8 cellular contexts compared by ENCODE assay signal in the genomic region with DNA sequence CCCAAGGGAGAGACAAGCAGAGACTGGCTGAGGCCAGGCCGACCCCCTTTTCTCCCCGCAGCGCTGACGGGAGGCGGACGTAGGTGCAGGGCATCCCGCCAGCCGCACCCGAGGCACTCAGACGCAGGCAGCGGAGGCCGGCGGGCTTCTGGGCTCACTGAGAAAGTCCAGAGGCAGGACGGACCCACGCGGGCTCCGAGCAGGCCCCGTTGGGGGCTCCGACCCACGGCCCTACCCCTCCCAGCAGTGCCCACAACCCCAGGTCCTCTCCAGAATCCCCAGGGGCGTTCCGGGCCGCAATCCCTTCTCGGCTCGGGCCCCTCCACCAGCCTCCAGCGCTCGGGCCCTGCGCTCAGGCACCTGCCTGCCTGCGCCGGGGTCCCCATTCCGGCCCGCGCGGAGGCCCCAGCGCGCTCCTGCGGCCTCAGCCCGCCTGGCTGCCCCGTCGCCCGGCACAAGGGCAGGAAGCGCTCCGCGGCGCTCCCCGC. TPM values are rescaled to one million over a fixed set of nuclear protein-coding genes. Genes with fewer than 3 reads are reported as not detected.
DNase-seq lines count a peak whose midpoint lies in the region; ATAC-seq and TF ChIP-seq lines count a peak whose summit lies in the region.

No MANE protein-coding gene starts in this region.

- no peaks in the 10 kb centered on the region for H3K9me3 Mint-ChIP-seq in natural killer cell

- H3K27ac Mint-ChIP-seq in natural killer cell, result peak overlapping the region; percentile 89 to 95

- POLR2A ChIA-PET in AG04449 (lab: Yijun Ruan, JAX), result no interaction called here

- H3K4me1 Mint-ChIP-seq in natural killer cell, result peaks cover 48% of the 10 kb centered on the region in 2 donors

- TF ChIP-seq CTCF in AG04449 (IDR thresholded peaks at IDR 0.05; ENCODE audit: insufficient read depth, low read length, missing control alignments) (no peak), natural killer cell (IDR thresholded peaks at IDR 0.05) (no peak)

- CTCF ChIA-PET in AG04449 (lab: Yijun Ruan, JAX), result interaction anchor here (0.6 kb wide), 1 partner anchor 9 kb away, joined by 3 read pairs; no protein-coding TSS in a partner anchor

- DNase-seq in AG04449 (ENCODE audit: low read depth, low spot score), result no peak
- peak; percentile 52 for DNase-seq in NCI-H774 (lab: John Stamatoyannopoulos, UW)
- DNase-seq in activated T-helper 1 cell treated with Interleukin-2 at 50 U/mL for 16 hours (ENCODE audit: low read depth), result peak; percentile 21
- peak; percentile 55 for DNase-seq in fibroblast of peridontal ligament (ENCODE audit: extremely low read depth)
- peak; percentile 49 for DNase-seq in natural killer cell

- H3K4me3 Mint-ChIP-seq in natural killer cell, result peak overlapping the region; percentile 91

- H3K9ac ChIP-seq in subcutaneous abdominal adipose tissue (ENCODE audit: low read length in 5 of 5), result peak overlapping the region in 4 of 5 donors; percentile 87 to 97 (median 92)

- intact Hi-C loops in natural killer cell (cut with micrococcal nuclease), result loop anchor here (1.0 to 5.0 kb wide), 3 partner anchors 29 to 275 kb away; a partner anchor contains a TSS

- peaks cover 7 to 59% (median 41%) of the 10 kb centered on the region in 5 donors for H3K4me1 ChIP-seq in subcutaneous abdominal adipose tissue (ENCODE audit: control insufficient read depth in 5 of 5, insufficient read depth in 5 of 5, low read length in 5 of 5)

- H3K9me3 ChIP-seq in subcutaneous abdominal adipose tissue (ENCODE audit: control insufficient read depth in 5 of 5, low read length in 5 of 5), result no peaks in the 10 kb centered on the region

- H3K27ac ChIP-seq in subcutaneous abdominal adipose tissue (ENCODE audit: low read depth, low read length), result peak overlapping the region; percentile 82

- H3K36me3 ChIP-seq in subcutaneous abdominal adipose tissue (ENCODE audit: control insufficient read depth in 5 of 5, insufficient read depth in 5 of 5, low read length in 5 of 5), result no peaks in the 10 kb centered on the region

- H3K36me3 Mint-ChIP-seq in natural killer cell, result no peaks in the 10 kb centered on the region

- ATAC-seq in GM18867 (IDR thresholded peaks at IDR 0.05; ENCODE audit: unreplicated experiment), result peak; percentile 29
- peak; percentile 14 for ATAC-seq in HG03103 (IDR thresholded peaks at IDR 0.05; ENCODE audit: low read depth, unreplicated experiment)
- peak; percentile 6 to 18 (median 8) for ATAC-seq in natural killer cell

- H3K27me3 ChIP-seq in subcutaneous abdominal adipose tissue (ENCODE audit: control insufficient read depth in 5 of 5, insufficient read depth in 4 of 5, low read length in 5 of 5), result no peaks in the 10 kb centered on the region

- peak overlapping the region; percentile 64 for H3K4me3 ChIP-seq in AG04449 (ENCODE audit: low read depth, low read length)
- peak overlapping the region; percentile 45 to 94 (median 79) for H3K4me3 ChIP-seq in subcutaneous abdominal adipose tissue (ENCODE audit: low read depth in 1 of 5, low read length in 5 of 5)

- H3K27me3 Mint-ChIP-seq in natural killer cell (ENCODE audit: low read depth in 2 of 2), result no peaks in the 10 kb centered on the region

RNA-seq across cellular contexts. Expression of a gene that starts 0.5 kb away (rescaled TPM):
- 10 to 100 TPM; 36.9 to 47.7 (median 39.8) TPM for total RNA-seq in natural killer cell
